Comparison of ENCODE assay signal across 8 cellular contexts in the genomic region with DNA sequence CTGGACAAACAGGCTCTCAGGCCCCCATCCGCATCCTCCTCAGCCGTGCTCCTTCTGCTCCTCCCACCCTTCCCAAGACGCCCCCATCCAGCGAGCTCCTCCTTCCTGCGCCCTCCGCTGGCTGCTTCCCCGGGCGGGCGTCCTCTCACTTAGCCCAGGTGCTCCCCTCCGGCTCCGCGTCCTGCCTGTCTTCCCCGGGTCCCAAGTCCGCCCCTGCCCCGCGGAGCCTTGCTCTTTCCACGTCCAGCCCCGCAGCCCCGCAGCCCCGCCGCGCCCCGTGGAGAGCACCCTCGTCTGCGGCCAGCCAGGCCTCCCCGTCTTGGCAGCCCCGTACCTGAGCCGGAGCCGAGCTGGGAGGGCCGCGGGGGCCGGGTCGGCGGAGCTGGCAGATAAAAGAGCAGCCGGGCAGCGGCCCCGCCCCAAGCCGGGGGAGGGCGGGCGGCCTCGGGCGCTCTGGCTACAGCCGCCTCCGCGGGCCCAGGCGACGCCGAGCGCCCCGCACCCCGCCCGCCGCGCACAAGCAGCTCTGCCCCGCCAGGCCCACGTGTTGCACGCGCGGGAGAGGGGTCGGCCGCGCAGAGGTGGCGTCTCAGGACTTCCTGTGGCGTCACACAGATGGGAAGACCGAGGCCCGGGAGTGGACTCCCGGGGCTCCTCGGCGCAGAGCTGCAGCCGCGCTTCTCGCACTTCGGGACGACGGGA. TPM values are rescaled to one million over a fixed set of nuclear protein-coding genes. Genes with fewer than 3 reads are reported as not detected.
DNase-seq lines count a peak whose midpoint lies in the region; ATAC-seq and TF ChIP-seq lines count a peak whose summit lies in the region.

A gene with protein sequence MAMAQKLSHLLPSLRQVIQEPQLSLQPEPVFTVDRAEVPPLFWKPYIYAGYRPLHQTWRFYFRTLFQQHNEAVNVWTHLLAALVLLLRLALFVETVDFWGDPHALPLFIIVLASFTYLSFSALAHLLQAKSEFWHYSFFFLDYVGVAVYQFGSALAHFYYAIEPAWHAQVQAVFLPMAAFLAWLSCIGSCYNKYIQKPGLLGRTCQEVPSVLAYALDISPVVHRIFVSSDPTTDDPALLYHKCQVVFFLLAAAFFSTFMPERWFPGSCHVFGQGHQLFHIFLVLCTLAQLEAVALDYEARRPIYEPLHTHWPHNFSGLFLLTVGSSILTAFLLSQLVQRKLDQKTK (minus strand): TSS at position 555 of the 702 bp plus-strand sequence. CDS start 11,869 bp downstream, outside the sequence.

- 1% methylated on average over 15 of the region's 75 CpGs for WGBS in SK-N-SH (ENCODE audit: low lambda C conversion rate)
- under 1% methylated on average over 75 of the region's 75 CpGs for WGBS in thymus

- ATAC-seq in Right ventricle myocardium inferior = peak; percentile 90
- peak; percentile 76 for ATAC-seq in omental fat pad (ENCODE audit: low FRiP score)

- peak within 1 kb of the TSS; percentile 62 to 66 for H3K4me3 ChIP-seq in SK-N-SH (ENCODE audit: low read depth in 2 of 2, low read length in 1 of 2)
- H3K4me3 ChIP-seq in thymus (ENCODE audit: low read length) = peak within 1 kb of the TSS; percentile 64

- POLR2A ChIA-PET in SK-N-SH (lab: Yijun Ruan, JAX) = interaction anchor here (0.6 to 1.6 kb wide), 9 partner anchors 11 to 147 kb away, joined by 3 to 5 read pairs (median 3); a partner anchor contains a TSS

- H3K27me3 ChIP-seq in SK-N-SH (ENCODE audit: insufficient read depth) = no peaks in the 10 kb centered on the region
- H3K27me3 ChIP-seq in thymus (ENCODE audit: control insufficient read depth, insufficient read depth) = peaks cover 7% of the 10 kb centered on the region

- H3K9ac ChIP-seq in SK-N-SH = peak within 1 kb of the TSS; percentile 65

- H3K9me3 ChIP-seq in SK-N-SH (no peaks in the 10 kb centered on the region), thymus (ENCODE audit: control insufficient read depth) (no peaks in the 10 kb centered on the region)

- TF ChIP-seq CTCF in SK-N-SH (IDR thresholded peaks at IDR 0.05) (0 out of 2 replicates have a peak, but pooled peaks have one; percentile 11), omental fat pad (IDR thresholded peaks at IDR 0.05) (no peak)

- peak; percentile 44 to 63 for DNase-seq in NCI-H2081 (lab: John Stamatoyannopoulos, UW)
- no peak for DNase-seq in NCI-H2081 treated with DMSO at 0.1 percent for 48 hours (lab: John Stamatoyannopoulos, UW)
- DNase-seq in HUDEP-2 (lab: John Stamatoyannopoulos, UW; ENCODE audit: unreplicated experiment in 76 of 76) = peak in 67 of 76 experiments; percentile 12 to 83 (median 63)
- DNase-seq in SK-N-SH = peak; percentile 92
- DNase-seq in Right ventricle myocardium inferior (ENCODE audit: missing footprints) = peak; percentile 89
- no peak for DNase-seq in omental fat pad (ENCODE audit: low spot score)

- intact Hi-C loops in Right ventricle myocardium inferior (cut with DNase I) = no loop called here

- H3K36me3 ChIP-seq in SK-N-SH (replicated peaks in 1 of 2; ENCODE audit: control insufficient read depth in 1 of 2, insufficient read depth in 2 of 2, low read length in 1 of 2) = no peaks in the 10 kb centered on the region
- no peaks in the 10 kb centered on the region for H3K36me3 ChIP-seq in thymus (ENCODE audit: control insufficient read depth, insufficient read depth)

- peaks cover 16% of the 10 kb centered on the region for H3F3A ChIP-seq in SK-N-SH (replicated peaks; ENCODE audit: insufficient read depth)

- peak within 1 kb of the TSS; percentile 87 for H3K4me3 Mint-ChIP-seq in activated naive CD8-positive, alpha-beta T cell

- H3K79me2 ChIP-seq in SK-N-SH (ENCODE audit: insufficient read depth) = peaks cover 13% of the 10 kb centered on the region

- H3K27me3 Mint-ChIP-seq in activated naive CD8-positive, alpha-beta T cell = no peaks in the 10 kb centered on the region

- peak within 1 kb of the TSS; percentile 81 for H3K27ac Mint-ChIP-seq in activated naive CD8-positive, alpha-beta T cell

- TF ChIP-seq EP300 in SK-N-SH (IDR thresholded peaks at IDR 0.05; ENCODE audit: borderline replicate concordance in 1 of 2, low read depth in 1 of 2, low read length in 1 of 2) = no peak

- H3K9me3 Mint-ChIP-seq in activated naive CD8-positive, alpha-beta T cell (ENCODE audit: low read depth) = no peaks in the 10 kb centered on the region

- TF ChIP-seq RAD21 in SK-N-SH (IDR thresholded peaks at IDR 0.05; ENCODE audit: low read length) = no peak

- no peaks in the 10 kb centered on the region for H4K20me1 ChIP-seq in SK-N-SH (ENCODE audit: insufficient read depth)

- H3K4me1 ChIP-seq in SK-N-SH (ENCODE audit: control insufficient read depth in 1 of 2, insufficient read depth in 2 of 2, low read depth in 1 of 2, low read length in 1 of 2) = peaks cover 0 to 23% of the 10 kb centered on the region in 2 experiments; a peak in 1 of 4 replicates
- peaks cover 11% of the 10 kb centered on the region for H3K4me1 ChIP-seq in thymus (ENCODE audit: control insufficient read depth, insufficient read depth, low read length)

- peaks cover 6% of the 10 kb centered on the region for H3K4me1 Mint-ChIP-seq in activated naive CD8-positive, alpha-beta T cell (ENCODE audit: low read depth)

- peak within 1 kb of the TSS; percentile 68; the same call in 1 of the 2 replicates for H2AFZ ChIP-seq in SK-N-SH (ENCODE audit: low read depth)

- H3K4me2 ChIP-seq in SK-N-SH = peak within 1 kb of the TSS; percentile 84

- H3K27ac ChIP-seq in SK-N-SH (ENCODE audit: low read depth in 2 of 2, low read length in 1 of 2) = peak within 1 kb of the TSS; percentile 8 to 48; a peak in 2 of 4 replicates
- peak within 1 kb of the TSS; percentile 81 for H3K27ac ChIP-seq in thymus (ENCODE audit: low read depth)

- no peaks in the 10 kb centered on the region for H3K36me3 Mint-ChIP-seq in activated naive CD8-positive, alpha-beta T cell

- H3K9me2 ChIP-seq in SK-N-SH = no peaks in the 10 kb centered on the region

- CTCF ChIA-PET in SK-N-SH (lab: Yijun Ruan, JAX) = interaction anchor here (0.9 to 3.1 kb wide), 10 partner anchors 15 to 267 kb away, joined by 3 to 14 read pairs (median 4); a partner anchor contains a TSS

TF ChIP-seq in SK-N-SH, 30 proteins besides CTCF, POLR2A, EP300 and RAD21:
- no peak for TF ChIP-seq RCOR1 (IDR thresholded peaks at IDR 0.05; ENCODE audit: low read length)
- peak; percentile 55 for TF ChIP-seq TAF1 (IDR thresholded peaks at IDR 0.05; ENCODE audit: borderline replicate concordance, low read depth, low read length)
- TF ChIP-seq, protein P1, sequence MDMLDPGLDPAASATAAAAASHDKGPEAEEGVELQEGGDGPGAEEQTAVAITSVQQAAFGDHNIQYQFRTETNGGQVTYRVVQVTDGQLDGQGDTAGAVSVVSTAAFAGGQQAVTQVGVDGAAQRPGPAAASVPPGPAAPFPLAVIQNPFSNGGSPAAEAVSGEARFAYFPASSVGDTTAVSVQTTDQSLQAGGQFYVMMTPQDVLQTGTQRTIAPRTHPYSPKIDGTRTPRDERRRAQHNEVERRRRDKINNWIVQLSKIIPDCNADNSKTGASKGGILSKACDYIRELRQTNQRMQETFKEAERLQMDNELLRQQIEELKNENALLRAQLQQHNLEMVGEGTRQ (IDR thresholded peaks at IDR 0.05; ENCODE audit: borderline replicate concordance, low read depth, low read length) = 0 out of 2 replicates have a peak, but pooled peaks have one; percentile 18
- TF ChIP-seq, protein P2, sequence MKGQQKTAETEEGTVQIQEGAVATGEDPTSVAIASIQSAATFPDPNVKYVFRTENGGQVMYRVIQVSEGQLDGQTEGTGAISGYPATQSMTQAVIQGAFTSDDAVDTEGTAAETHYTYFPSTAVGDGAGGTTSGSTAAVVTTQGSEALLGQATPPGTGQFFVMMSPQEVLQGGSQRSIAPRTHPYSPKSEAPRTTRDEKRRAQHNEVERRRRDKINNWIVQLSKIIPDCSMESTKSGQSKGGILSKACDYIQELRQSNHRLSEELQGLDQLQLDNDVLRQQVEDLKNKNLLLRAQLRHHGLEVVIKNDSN (IDR thresholded peaks at IDR 0.05; ENCODE audit: borderline replicate concordance, low read depth) = peak; percentile 70; the same call in 1 of the 2 replicates
- TF ChIP-seq POLR2AphosphoS5 (IDR thresholded peaks at IDR 0.05; ENCODE audit: low read depth, low read length) = peak; percentile 11; the same call in 1 of the 2 replicates
- TF ChIP-seq RXRA (IDR thresholded peaks at IDR 0.05; ENCODE audit: borderline replicate concordance, low read depth) = no peak
- peak; percentile 23; the same call in 1 of the 2 replicates for TF ChIP-seq NRF1 (IDR thresholded peaks at IDR 0.05; ENCODE audit: low read depth, low read length)
- TF ChIP-seq MXI1 (IDR thresholded peaks at IDR 0.05; ENCODE audit: low read depth, low read length) = peak; percentile 94
- TF ChIP-seq GABPA (IDR thresholded peaks at IDR 0.05; ENCODE audit: low read depth) = peak; percentile 42; the same call in 1 of the 2 replicates
- TF ChIP-seq, protein P3, sequence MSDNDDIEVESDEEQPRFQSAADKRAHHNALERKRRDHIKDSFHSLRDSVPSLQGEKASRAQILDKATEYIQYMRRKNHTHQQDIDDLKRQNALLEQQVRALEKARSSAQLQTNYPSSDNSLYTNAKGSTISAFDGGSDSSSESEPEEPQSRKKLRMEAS (IDR thresholded peaks at IDR 0.05; ENCODE audit: low read depth) = peak; percentile 96
TF ChIP-seq in SK-N-SH: peak in this region for 8.

RNA-seq across cellular contexts. Expression of the gene that starts here (rescaled TPM):
- polyA plus RNA-seq in SK-N-SH (2012; rRNA removed) (5.6 and 7.0 TPM in 2 replicates), thymus (2.9 TPM)
- 3.1 and 4.9 TPM in 2 replicates for polyA plus RNA-seq in SK-N-SH (2012; cell fraction: cytosol; rRNA removed)
- polyA plus RNA-seq in SK-N-SH (2012; cell fraction: nucleus; rRNA removed) = 10.4 and 16.9 TPM in 2 replicates
- total RNA-seq in Right ventricle myocardium inferior (2.2 TPM), omental fat pad (1 to 10 TPM; 4.3 to 7.2 (median 6.5) TPM)

Comparison
In these comparisons a context has a peak if more than half of its experiments do, and no peak if none do; other contexts are left out.
1. DNase-seq: peak in NCI-H2081 (2 of 2), HUDEP-2 (67 of 76), SK-N-SH (single experiment) and Right ventricle myocardium inferior (single experiment); none in NCI-H2081 treated with DMSO at 0.1 percent for 48 hours (single experiment) and omental fat pad (single experiment).